23 cellular contexts compared by ENCODE assay signal in the genomic region with DNA sequence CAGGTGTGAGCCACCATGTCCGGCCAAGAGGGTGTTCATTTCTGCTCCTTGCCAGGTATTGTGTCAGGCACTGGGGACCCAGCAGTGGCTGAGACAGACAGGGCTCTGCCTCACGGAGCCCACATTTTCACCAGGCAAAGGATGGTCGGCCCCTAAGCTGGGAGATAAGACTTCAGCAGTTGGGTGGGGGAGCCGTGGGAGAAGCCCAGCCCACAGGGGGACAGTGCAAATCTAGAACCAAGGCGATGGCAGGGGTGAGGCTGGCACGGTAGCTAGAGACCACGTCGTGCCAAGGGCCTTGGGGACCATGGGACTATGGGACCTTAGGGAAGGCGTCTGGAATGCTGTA. TPM values are rescaled to one million over a fixed set of nuclear protein-coding genes. Genes with fewer than 3 reads are reported as not detected.
DNase-seq lines count a peak whose midpoint lies in the region; ATAC-seq, FAIRE-seq and TF ChIP-seq lines count a peak whose summit lies in the region.
"Had no signal": no experiment of that assay in that cellular context is flagged by ENCODE, and none has a peak within 500 bp of the region (broad histone marks: within the 10 kb centered on the region; RNA-seq: fewer than 3 reads in every experiment).

No MANE protein-coding gene starts in this region.

- dilution Hi-C loops in IMR-90 (cut with HindIII; ENCODE audit: low sequenced_read_pairs, unreplicated experiment): no loop called here

- peak overlapping the region; percentile 64 for H3K27ac Mint-ChIP-seq in mesothelial cell of epicardium

- no peak overlapping the region for H3K18ac ChIP-seq in IMR-90 (ENCODE audit: low read depth, low read length)

- H3K27ac ChIP-seq in HepG2 (ENCODE audit: extremely low read length, insufficient read depth, low read length) (no peak overlapping the region), right lobe of liver (no peak overlapping the region), IMR-90 (ENCODE audit: insufficient read depth, low read length) (no peak overlapping the region)
- H3K27ac ChIP-seq: esophagus muscularis mucosa had no signal

- 0 out of 2 replicates have a peak, but pooled peaks cover 3% of the 10 kb centered on the region for H4K20me1 ChIP-seq in HepG2 (ENCODE audit: insufficient read depth, low read length)
- H4K20me1 ChIP-seq in IMR-90 (ENCODE audit: insufficient read depth, low read length): no peaks in the 10 kb centered on the region

- H3K4me1 Mint-ChIP-seq in mesothelial cell of epicardium: peaks cover 12% of the 10 kb centered on the region

- CTCF ChIA-PET in HepG2 (lab: Yijun Ruan, JAX; ENCODE audit: low intra/inter-chr PET ratio, low total read pairs) (no interaction called here), IMR-90 (lab: Yijun Ruan, JAX) (interaction anchor here (0.6 kb wide), 1 partner anchor 28 kb away, joined by 4 read pairs; a partner anchor contains a TSS)

- TF ChIP-seq RAD21 in HepG2 (CRISPR knock-in tag; IDR thresholded peaks at IDR 0.05): no peak
- no peak for TF ChIP-seq RAD21 in IMR-90 (IDR thresholded peaks at IDR 0.05; ENCODE audit: low read length)

- 94% methylated on average over 8 of the region's 9 CpGs for WGBS in HepG2 (ENCODE audit: low lambda C conversion rate)
- 90% methylated on average over 5 of the region's 9 CpGs for WGBS in right lobe of liver (ENCODE audit: insufficient coverage, low coverage, low lambda C conversion rate, missing lambda C conversion rate)
- 62% methylated on average over 6 of the region's 9 CpGs; no CpG with 5 or more reads in 1 of the 2 experiments for WGBS in IMR-90 (ENCODE audit: extremely low coverage in 2 of 2, insufficient read length in 1 of 2), 2 experiments

- FAIRE-seq in HepG2 (lab: Jason Lieb, UNC): no peak
- FAIRE-seq: astrocyte had no signal

- peaks cover 37% of the 10 kb centered on the region for H3K4me1 ChIP-seq in HepG2 (ENCODE audit: insufficient read depth, low read length)
- H3K4me1 ChIP-seq in right lobe of liver: peaks cover 0 to 20% (median 6%) of the 10 kb centered on the region in 4 donors
- H3K4me1 ChIP-seq in IMR-90 (ENCODE audit: control insufficient read depth, insufficient read depth, low read length): no peaks in the 10 kb centered on the region

- H3K9ac ChIP-seq in HepG2 (ENCODE audit: insufficient read depth, low read depth, low read length): no peak overlapping the region
- no peak overlapping the region for H3K9ac ChIP-seq in IMR-90 (ENCODE audit: low read depth, low read length)

- no peak overlapping the region for H3K23ac ChIP-seq in IMR-90 (ENCODE audit: low read depth, low read length)

- no peak overlapping the region for H2BK20ac ChIP-seq in IMR-90 (ENCODE audit: low read depth, low read length)

- POLR2A ChIA-PET in HepG2 (lab: Yijun Ruan, JAX) (interaction anchor here (1.6 kb wide), 1 partner anchor 9 kb away, joined by 3 read pairs; no protein-coding TSS in a partner anchor), IMR-90 (lab: Charles Lee; ENCODE audit: unreplicated experiment) (no interaction called here)

- BruUV-seq in HepG2 (replicated peaks; lab: Mats Ljungman, UMichigan) (no TSS peak), IMR-90 (replicated peaks; lab: Mats Ljungman, UMichigan) (no TSS peak)

- ATAC-seq in HepG2: no peak
- no peak for ATAC-seq in right lobe of liver
- no peak for ATAC-seq in IMR-90 (ENCODE audit: low read depth)
- no peak for ATAC-seq in HG02571 (IDR thresholded peaks at IDR 0.05; ENCODE audit: unreplicated experiment)
- ATAC-seq: left cardiac atrium, right cardiac atrium had no signal

- H2BK15ac ChIP-seq in IMR-90 (ENCODE audit: low read depth, low read length): no peak overlapping the region

- H3K27me3 Mint-ChIP-seq in mesothelial cell of epicardium (ENCODE audit: low read depth): no peaks in the 10 kb centered on the region

- no peak overlapping the region for H3K4ac ChIP-seq in IMR-90 (ENCODE audit: low read depth, low read length)

- no peak overlapping the region for H4K5ac ChIP-seq in IMR-90 (ENCODE audit: low read depth, low read length)

- TF ChIP-seq CTCF in HepG2 (CRISPR knock-in tag; IDR thresholded peaks at IDR 0.05) (no peak), right lobe of liver (IDR thresholded peaks at IDR 0.05) (no peak), IMR-90 (conservative IDR thresholded peaks at IDR 0.05; ENCODE audit: low read depth, low read length) (no peak), mesothelial cell of epicardium (IDR thresholded peaks at IDR 0.05; ENCODE audit: unreplicated experiment) (no peak)

- H2BK5ac ChIP-seq in IMR-90 (ENCODE audit: low read depth, low read length, poor library complexity, severe bottlenecking): no peak overlapping the region

- H3K4me3 Mint-ChIP-seq in mesothelial cell of epicardium: no peak overlapping the region

- in situ Hi-C loops in HepG2 (cut with HindIII; ENCODE audit: extremely low pct_ligation_motif_present, low pct_unique_long_range_greater_than_20kb) (no loop called here), IMR-90 (cut with MboI; ENCODE audit: low sequenced_read_pairs) (no loop called here)

- H3K4me3 ChIP-seq in HepG2 (replicated peaks in 1 of 3; ENCODE audit: insufficient read depth in 1 of 3, low read depth in 2 of 3, low read length in 3 of 3) (no peak overlapping the region), right lobe of liver (no peak overlapping the region), IMR-90 (ENCODE audit: insufficient read depth, low read depth, low read length) (no peak overlapping the region)
- H3K4me3 ChIP-seq: esophagus muscularis mucosa had no signal

- no peak overlapping the region for H3K56ac ChIP-seq in IMR-90 (ENCODE audit: extremely low read depth, insufficient read depth, low read length)

- no peaks in the 10 kb centered on the region for H3K79me2 ChIP-seq in HepG2 (ENCODE audit: insufficient read depth, low read length)

- H3K36me3 ChIP-seq in HepG2 (replicated peaks in 1 of 2; ENCODE audit: control insufficient read depth in 1 of 2, insufficient read depth in 2 of 2, low read length in 2 of 2): peaks cover 13 to 57% of the 10 kb centered on the region in 2 experiments; a peak in 4 of 5 replicates
- H3K36me3 ChIP-seq in right lobe of liver: peaks cover 0 to 15% (median 4%) of the 10 kb centered on the region in 4 donors
- H3K36me3 ChIP-seq in IMR-90 (ENCODE audit: control insufficient read depth, insufficient read depth, low read length): no peaks in the 10 kb centered on the region
- H3K36me3 ChIP-seq: esophagus muscularis mucosa had no signal

- H2AK9ac ChIP-seq in IMR-90 (replicated peaks; ENCODE audit: low read depth, low read length, poor library complexity): no peak overlapping the region

- H3K9me3 ChIP-seq in HepG2 (ENCODE audit: low read length) (no peaks in the 10 kb centered on the region), right lobe of liver (no peaks in the 10 kb centered on the region), IMR-90 (ENCODE audit: control insufficient read depth, insufficient read depth, low read length) (no peaks in the 10 kb centered on the region)
- H3K9me3 ChIP-seq: esophagus muscularis mucosa had no signal

- no peak overlapping the region for H2AK5ac ChIP-seq in IMR-90 (ENCODE audit: low read depth, low read length)

- H3K14ac ChIP-seq in IMR-90 (replicated peaks; ENCODE audit: low read depth, low read length): no peak overlapping the region

- no peak overlapping the region for H4K8ac ChIP-seq in IMR-90 (ENCODE audit: low read depth in 2 of 2, low read length in 2 of 2)

- H3K4me2 ChIP-seq in HepG2 (ENCODE audit: low read depth, low read length): no peak overlapping the region
- H3K4me2 ChIP-seq in IMR-90 (ENCODE audit: low read depth, low read length): no peak overlapping the region

- intact Hi-C loops in HepG2 (cut with micrococcal nuclease; ENCODE audit: unreplicated experiment): no loop called here
- intact Hi-C loops in right lobe of liver (cut with DNase I): no loop called here
- intact Hi-C loops in IMR-90 (cut with micrococcal nuclease): no loop called here

- no peak for DNase-seq in HepG2 (ENCODE audit: low spot score)
- DNase-seq in right lobe of liver: no peak
- no peak for DNase-seq in IMR-90
- peak in 1 of 2 experiments; percentile 34 for DNase-seq in mesothelial cell of epicardium (ENCODE audit: low spot score in 2 of 2, unreplicated experiment in 2 of 2)
- no peak for DNase-seq in HT-29 (ENCODE audit: low spot score)
- DNase-seq in LoVo (ENCODE audit: low spot score): no peak
- DNase-seq: AML-193; cerebellar nuclear complex; effector CD8-positive, alpha-beta T cell; HCEC 1CT; left cardiac atrium; NCI-H1417 treated with DMSO at 0.1 percent for 48 hours; NCI-H2171; NCI-H774; OCI-M1; SIG-M5; T-helper 1 cell had no signal

- no peak overlapping the region for H4K91ac ChIP-seq in IMR-90 (ENCODE audit: insufficient read depth, low read depth, low read length)

- H2BK120ac ChIP-seq in IMR-90 (ENCODE audit: low read depth, low read length): no peak overlapping the region

- TF ChIP-seq EP300 in HepG2 (IDR thresholded peaks at IDR 0.05; ENCODE audit: low read depth in 2 of 2, low read length in 2 of 2) (no peak), HepG2 (CRISPR knock-in tag; IDR thresholded peaks at IDR 0.05; ENCODE audit: borderline replicate concordance) (no peak)

- H3K27me3 ChIP-seq in HepG2 (ENCODE audit: control insufficient read depth in 1 of 2, insufficient read depth in 2 of 2, low read length in 2 of 2) (no peaks in the 10 kb centered on the region), right lobe of liver (no peaks in the 10 kb centered on the region), IMR-90 (ENCODE audit: control insufficient read depth, insufficient read depth, low read length) (peaks cover 23% of the 10 kb centered on the region)

- no peaks in the 10 kb centered on the region for H3K9me3 Mint-ChIP-seq in mesothelial cell of epicardium

- H2AFZ ChIP-seq in HepG2 (ENCODE audit: low read length) (no peak overlapping the region), IMR-90 (replicated peaks; ENCODE audit: low read length, poor library complexity) (peak overlapping the region; percentile 32)

- H3K79me1 ChIP-seq in IMR-90 (ENCODE audit: low read depth in 1 of 2, low read length in 2 of 2): no peaks in the 10 kb centered on the region

- TF ChIP-seq POLR2A in HepG2 (IDR thresholded peaks at IDR 0.05; ENCODE audit: insufficient read depth in 1 of 2, low read depth in 2 of 2, low read length in 2 of 2) (no peak), right lobe of liver (IDR thresholded peaks at IDR 0.05) (no peak), IMR-90 (IDR thresholded peaks at IDR 0.05; ENCODE audit: low read depth, low read length) (no peak)

- H3K9me1 ChIP-seq in IMR-90 (ENCODE audit: insufficient read depth, low read length): no peaks in the 10 kb centered on the region

- H3K36me3 Mint-ChIP-seq in mesothelial cell of epicardium: peaks cover 21% of the 10 kb centered on the region

RNA-seq across cellular contexts. Expression of a gene that starts 8.3 kb away (rescaled TPM):
- total RNA-seq in HepG2 (2016; rRNA removed; fragmentation: Illumina TruSeq; extraction: Trizol) (14.2 and 29.2 TPM in 2 replicates), right lobe of liver (100 to 1,000 TPM in 4 of 6 experiments, 10 to 100 TPM in 2; 96.6 to 138 (median 112) TPM), IMR-90 (2012; rRNA removed) (0.18 and 0.28 TPM in 2 replicates), mesothelial cell of epicardium (48.9 to 54.7 TPM (median 51.9 TPM) in 3 replicates)
- 8.7 and 9.3 TPM in 2 replicates for total RNA-seq in HepG2 (2016; cell fraction: cytosol; rRNA removed; fragmentation: Illumina TruSeq; extraction: Trizol; ENCODE audit: low read depth)
- 15.3 and 31.4 TPM in 2 replicates for total RNA-seq in HepG2 (2016; cell fraction: insoluble cytoplasmic fraction; rRNA removed; fragmentation: Illumina TruSeq; extraction: Trizol)
- 15.2 and 21.9 TPM in 2 replicates for total RNA-seq in HepG2 (2016; cell fraction: membrane; rRNA removed; fragmentation: Illumina TruSeq; extraction: Trizol)
- 43.9 and 48.2 TPM in 2 replicates for total RNA-seq in HepG2 (2016; cell fraction: nucleus; rRNA removed; fragmentation: Illumina TruSeq; extraction: Trizol)
- polyA plus RNA-seq in HepG2 (2011; rRNA removed) (79.2 and 111 TPM in 2 replicates), IMR-90 (2012; rRNA removed) (0.44 and 0.98 TPM in 2 replicates)
- 44.4 and 71.0 TPM in 2 replicates for polyA plus RNA-seq in HepG2 (2011; cell fraction: cytosol; rRNA removed)
- polyA plus RNA-seq in HepG2 (2011; cell fraction: nucleus; rRNA removed): 93.8 and 94.9 TPM in 2 replicates
- polyA plus RNA-seq in HepG2 (2012): 67.7 and 97.6 TPM in 2 replicates
- polyA plus RNA-seq in HepG2 (2016; cell fraction: cytosol; fragmentation: Illumina TruSeq; extraction: Trizol; ENCODE audit: low read depth): 15.7 and 17.3 TPM in 2 replicates
- 25.8 and 27.8 TPM in 2 replicates for polyA plus RNA-seq in HepG2 (2016; cell fraction: insoluble cytoplasmic fraction; fragmentation: Illumina TruSeq; extraction: Trizol; ENCODE audit: low read depth)
- 21.9 and 23.9 TPM in 2 replicates for polyA plus RNA-seq in HepG2 (2016; cell fraction: membrane; fragmentation: Illumina TruSeq; extraction: Trizol; ENCODE audit: low read depth)
- polyA plus RNA-seq in HepG2 (2016; cell fraction: nucleus; fragmentation: Illumina TruSeq; extraction: Trizol; ENCODE audit: insufficient read depth, low read depth): 110 and 128 TPM in 2 replicates
- 87.8 and 296 TPM in 2 replicates for polyA minus RNA-seq in HepG2 (2011; rRNA and poly(A)+ RNA removed; ENCODE audit: low replicate concordance)
- 103 and 111 TPM in 2 replicates for polyA minus RNA-seq in HepG2 (2011; cell fraction: cytosol; rRNA and poly(A)+ RNA removed)
- 64.0 and 64.9 TPM in 2 replicates for polyA minus RNA-seq in HepG2 (2011; cell fraction: nucleus; rRNA and poly(A)+ RNA removed)
- 0.94 and 1.4 TPM in 2 replicates for polyA plus RNA-seq in IMR-90 (2012; cell fraction: cytosol; rRNA removed)
- polyA plus RNA-seq in IMR-90 (2012; cell fraction: nucleus; rRNA removed; ENCODE audit: low replicate concordance): 0.23 and 0.51 TPM in 2 replicates
- 475 and 478 TPM in 2 replicates for total RNA-seq in HT-29 (2014; rRNA removed; shearing (Covaris generic))

RNA-seq across cellular contexts. Expression of a gene that starts 11.7 kb away (rescaled TPM):
- total RNA-seq in HepG2 (2016; rRNA removed; fragmentation: Illumina TruSeq; extraction: Trizol) (44.8 and 54.9 TPM in 2 replicates), right lobe of liver (10 to 100 TPM; 65.4 to 78.5 (median 75.7) TPM), IMR-90 (2012; rRNA removed) (21.3 and 27.5 TPM in 2 replicates), mesothelial cell of epicardium (135 to 154 TPM (median 137 TPM) in 3 replicates)
- 85.6 and 90.7 TPM in 2 replicates for total RNA-seq in HepG2 (2016; cell fraction: cytosol; rRNA removed; fragmentation: Illumina TruSeq; extraction: Trizol; ENCODE audit: low read depth)
- 38.6 and 58.5 TPM in 2 replicates for total RNA-seq in HepG2 (2016; cell fraction: insoluble cytoplasmic fraction; rRNA removed; fragmentation: Illumina TruSeq; extraction: Trizol)
- 116 and 121 TPM in 2 replicates for total RNA-seq in HepG2 (2016; cell fraction: membrane; rRNA removed; fragmentation: Illumina TruSeq; extraction: Trizol)
- 31.0 and 31.5 TPM in 2 replicates for total RNA-seq in HepG2 (2016; cell fraction: nucleus; rRNA removed; fragmentation: Illumina TruSeq; extraction: Trizol)
- polyA plus RNA-seq in HepG2 (2011; rRNA removed) (94.9 and 106 TPM in 2 replicates), IMR-90 (2012; rRNA removed) (65.6 and 82.5 TPM in 2 replicates)
- 72.5 and 101 TPM in 2 replicates for polyA plus RNA-seq in HepG2 (2011; cell fraction: cytosol; rRNA removed)
- polyA plus RNA-seq in HepG2 (2011; cell fraction: nucleus; rRNA removed): 179 and 216 TPM in 2 replicates
- polyA plus RNA-seq in HepG2 (2012): 59.3 and 80.8 TPM in 2 replicates
- polyA plus RNA-seq in HepG2 (2016; cell fraction: cytosol; fragmentation: Illumina TruSeq; extraction: Trizol; ENCODE audit: low read depth): 180 and 204 TPM in 2 replicates
- polyA plus RNA-seq in HepG2 (2016; cell fraction: insoluble cytoplasmic fraction; fragmentation: Illumina TruSeq; extraction: Trizol; ENCODE audit: low read depth): 76.3 and 81.0 TPM in 2 replicates
- polyA plus RNA-seq in HepG2 (2016; cell fraction: membrane; fragmentation: Illumina TruSeq; extraction: Trizol; ENCODE audit: low read depth): 201 and 210 TPM in 2 replicates
- polyA plus RNA-seq in HepG2 (2016; cell fraction: nucleus; fragmentation: Illumina TruSeq; extraction: Trizol; ENCODE audit: insufficient read depth, low read depth): 122 and 131 TPM in 2 replicates
- polyA minus RNA-seq in HepG2 (2011; rRNA and poly(A)+ RNA removed; ENCODE audit: low replicate concordance): 64.5 and 74.9 TPM in 2 replicates
- polyA minus RNA-seq in HepG2 (2011; cell fraction: cytosol; rRNA and poly(A)+ RNA removed): 28.8 and 32.4 TPM in 2 replicates
- 29.3 and 33.5 TPM in 2 replicates for polyA minus RNA-seq in HepG2 (2011; cell fraction: nucleus; rRNA and poly(A)+ RNA removed)
- polyA plus RNA-seq in IMR-90 (2012; cell fraction: cytosol; rRNA removed): 65.8 and 106 TPM in 2 replicates
- polyA plus RNA-seq in IMR-90 (2012; cell fraction: nucleus; rRNA removed; ENCODE audit: low replicate concordance): 185 and 211 TPM in 2 replicates
- total RNA-seq in HT-29 (2014; rRNA removed; shearing (Covaris generic)): 218 and 226 TPM in 2 replicates

RNA-seq across cellular contexts. Expression of a gene that starts 25.2 kb away (rescaled TPM):
- total RNA-seq in HepG2 (2016; rRNA removed; fragmentation: Illumina TruSeq; extraction: Trizol): 25.7 and 47.6 TPM in 2 replicates
- total RNA-seq in HepG2 (2016; cell fraction: cytosol; rRNA removed; fragmentation: Illumina TruSeq; extraction: Trizol; ENCODE audit: low read depth): 25.4 and 32.6 TPM in 2 replicates
- 29.6 and 46.4 TPM in 2 replicates for total RNA-seq in HepG2 (2016; cell fraction: insoluble cytoplasmic fraction; rRNA removed; fragmentation: Illumina TruSeq; extraction: Trizol)
- 20.2 and 24.3 TPM in 2 replicates for total RNA-seq in HepG2 (2016; cell fraction: membrane; rRNA removed; fragmentation: Illumina TruSeq; extraction: Trizol)
- 34.1 and 40.9 TPM in 2 replicates for total RNA-seq in HepG2 (2016; cell fraction: nucleus; rRNA removed; fragmentation: Illumina TruSeq; extraction: Trizol)
- polyA plus RNA-seq in HepG2 (2011; rRNA removed): 36.1 and 73.0 TPM in 2 replicates
- polyA plus RNA-seq in HepG2 (2011; cell fraction: cytosol; rRNA removed): 15.0 and 69.5 TPM in 2 replicates
- 13.2 and 42.5 TPM in 2 replicates for polyA plus RNA-seq in HepG2 (2011; cell fraction: nucleus; rRNA removed)
- polyA plus RNA-seq in HepG2 (2012): 6.0 and 30.6 TPM in 2 replicates
- 29.7 and 32.2 TPM in 2 replicates for polyA plus RNA-seq in HepG2 (2016; cell fraction: cytosol; fragmentation: Illumina TruSeq; extraction: Trizol; ENCODE audit: low read depth)
- 44.0 and 52.6 TPM in 2 replicates for polyA plus RNA-seq in HepG2 (2016; cell fraction: insoluble cytoplasmic fraction; fragmentation: Illumina TruSeq; extraction: Trizol; ENCODE audit: low read depth)
- 28.8 and 30.2 TPM in 2 replicates for polyA plus RNA-seq in HepG2 (2016; cell fraction: membrane; fragmentation: Illumina TruSeq; extraction: Trizol; ENCODE audit: low read depth)
- 111 and 114 TPM in 2 replicates for polyA plus RNA-seq in HepG2 (2016; cell fraction: nucleus; fragmentation: Illumina TruSeq; extraction: Trizol; ENCODE audit: insufficient read depth, low read depth)
- polyA minus RNA-seq in HepG2 (2011; rRNA and poly(A)+ RNA removed; ENCODE audit: low replicate concordance): 150 TPM in 1 of 2 replicates, not detected in the other
- polyA minus RNA-seq in HepG2 (2011; cell fraction: cytosol; rRNA and poly(A)+ RNA removed): 10.9 and 30.2 TPM in 2 replicates
- 9.2 and 18.0 TPM in 2 replicates for polyA minus RNA-seq in HepG2 (2011; cell fraction: nucleus; rRNA and poly(A)+ RNA removed)
- 100 to 1,000 TPM in 2 of 6 experiments, 10 to 100 TPM in 3, under 1 TPM in 1; 0.86 to 146 (median 65.3) TPM for total RNA-seq in right lobe of liver
- under 0.01 TPM in 2 replicates for total RNA-seq in IMR-90 (2012; rRNA removed)
- polyA plus RNA-seq in IMR-90 (2012; rRNA removed): not detected in 2 replicates
- not detected in 2 replicates for polyA plus RNA-seq in IMR-90 (2012; cell fraction: cytosol; rRNA removed)
- polyA plus RNA-seq in IMR-90 (2012; cell fraction: nucleus; rRNA removed; ENCODE audit: low replicate concordance): 0.03 and 0.25 TPM in 2 replicates
- 1.2 to 1.6 TPM (median 1.4 TPM) in 3 replicates for total RNA-seq in mesothelial cell of epicardium
- total RNA-seq in HT-29 (2014; rRNA removed; shearing (Covaris generic)): 0.05 TPM in 1 of 2 replicates, not detected in the other
- total RNA-seq: esophagus muscularis mucosa, M059J had no signal

RNA-seq across cellular contexts. Expression of a gene that starts 28.5 kb away (rescaled TPM):
- not detected in 2 replicates for total RNA-seq in HepG2 (2016; rRNA removed; fragmentation: Illumina TruSeq; extraction: Trizol)
- total RNA-seq in HepG2 (2016; cell fraction: cytosol; rRNA removed; fragmentation: Illumina TruSeq; extraction: Trizol; ENCODE audit: low read depth): not detected in 2 replicates
- not detected in 2 replicates for total RNA-seq in HepG2 (2016; cell fraction: insoluble cytoplasmic fraction; rRNA removed; fragmentation: Illumina TruSeq; extraction: Trizol)
- total RNA-seq in HepG2 (2016; cell fraction: membrane; rRNA removed; fragmentation: Illumina TruSeq; extraction: Trizol): not detected in 2 replicates
- not detected in 2 replicates for total RNA-seq in HepG2 (2016; cell fraction: nucleus; rRNA removed; fragmentation: Illumina TruSeq; extraction: Trizol)
- polyA plus RNA-seq in HepG2 (2011; rRNA removed): not detected in 2 replicates
- polyA plus RNA-seq in HepG2 (2011; cell fraction: cytosol; rRNA removed): not detected in 2 replicates
- not detected in 2 replicates for polyA plus RNA-seq in HepG2 (2011; cell fraction: nucleus; rRNA removed)
- not detected in 2 replicates for polyA plus RNA-seq in HepG2 (2012)
- not detected in 2 replicates for polyA plus RNA-seq in HepG2 (2016; cell fraction: cytosol; fragmentation: Illumina TruSeq; extraction: Trizol; ENCODE audit: low read depth)
- polyA plus RNA-seq in HepG2 (2016; cell fraction: insoluble cytoplasmic fraction; fragmentation: Illumina TruSeq; extraction: Trizol; ENCODE audit: low read depth): not detected in 2 replicates
- not detected in 2 replicates for polyA plus RNA-seq in HepG2 (2016; cell fraction: membrane; fragmentation: Illumina TruSeq; extraction: Trizol; ENCODE audit: low read depth)
- not detected in 2 replicates for polyA plus RNA-seq in HepG2 (2016; cell fraction: nucleus; fragmentation: Illumina TruSeq; extraction: Trizol; ENCODE audit: insufficient read depth, low read depth)
- polyA minus RNA-seq in HepG2 (2011; rRNA and poly(A)+ RNA removed; ENCODE audit: low replicate concordance): not detected in 2 replicates
- polyA minus RNA-seq in HepG2 (2011; cell fraction: cytosol; rRNA and poly(A)+ RNA removed): not detected in 2 replicates
- not detected in 2 replicates for polyA minus RNA-seq in HepG2 (2011; cell fraction: nucleus; rRNA and poly(A)+ RNA removed)
- total RNA-seq in right lobe of liver: not detected
- not detected in 2 replicates for total RNA-seq in IMR-90 (2012; rRNA removed)
- polyA plus RNA-seq in IMR-90 (2012; rRNA removed): not detected in 2 replicates
- not detected in 2 replicates for polyA plus RNA-seq in IMR-90 (2012; cell fraction: cytosol; rRNA removed)
- polyA plus RNA-seq in IMR-90 (2012; cell fraction: nucleus; rRNA removed; ENCODE audit: low replicate concordance): not detected in 2 replicates
- not detected in 3 replicates for total RNA-seq in mesothelial cell of epicardium
- total RNA-seq in HT-29 (2014; rRNA removed; shearing (Covaris generic)): not detected in 2 replicates
- total RNA-seq: astrocyte, esophagus muscularis mucosa, left cardiac atrium, M059J, right cardiac atrium had no signal
- polyA plus RNA-seq: right cardiac atrium had no signal

RNA-seq across cellular contexts. Expression of a gene that starts 34.9 kb away (rescaled TPM):
- 0.80 and 1.3 TPM in 2 replicates for total RNA-seq in HepG2 (2016; rRNA removed; fragmentation: Illumina TruSeq; extraction: Trizol)
- 0.26 and 0.71 TPM in 2 replicates for total RNA-seq in HepG2 (2016; cell fraction: cytosol; rRNA removed; fragmentation: Illumina TruSeq; extraction: Trizol; ENCODE audit: low read depth)
- 0.56 and 0.87 TPM in 2 replicates for total RNA-seq in HepG2 (2016; cell fraction: insoluble cytoplasmic fraction; rRNA removed; fragmentation: Illumina TruSeq; extraction: Trizol)
- 0.59 and 1.5 TPM in 2 replicates for total RNA-seq in HepG2 (2016; cell fraction: membrane; rRNA removed; fragmentation: Illumina TruSeq; extraction: Trizol)
- total RNA-seq in HepG2 (2016; cell fraction: nucleus; rRNA removed; fragmentation: Illumina TruSeq; extraction: Trizol): 1.6 and 2.6 TPM in 2 replicates
- 0.17 and 0.20 TPM in 2 replicates for polyA plus RNA-seq in HepG2 (2011; rRNA removed)
- polyA plus RNA-seq in HepG2 (2011; cell fraction: cytosol; rRNA removed): 0.13 and 0.27 TPM in 2 replicates
- polyA plus RNA-seq in HepG2 (2011; cell fraction: nucleus; rRNA removed): 0.40 and 0.93 TPM in 2 replicates
- not detected in 2 replicates for polyA plus RNA-seq in HepG2 (2012)
- polyA plus RNA-seq in HepG2 (2016; cell fraction: cytosol; fragmentation: Illumina TruSeq; extraction: Trizol; ENCODE audit: low read depth): 0.70 TPM in 2 replicates
- polyA plus RNA-seq in HepG2 (2016; cell fraction: insoluble cytoplasmic fraction; fragmentation: Illumina TruSeq; extraction: Trizol; ENCODE audit: low read depth): 0.38 and 1.3 TPM in 2 replicates
- 0.24 and 0.97 TPM in 2 replicates for polyA plus RNA-seq in HepG2 (2016; cell fraction: membrane; fragmentation: Illumina TruSeq; extraction: Trizol; ENCODE audit: low read depth)
- 0.82 and 1.5 TPM in 2 replicates for polyA plus RNA-seq in HepG2 (2016; cell fraction: nucleus; fragmentation: Illumina TruSeq; extraction: Trizol; ENCODE audit: insufficient read depth, low read depth)
- not detected in 2 replicates for polyA minus RNA-seq in HepG2 (2011; rRNA and poly(A)+ RNA removed; ENCODE audit: low replicate concordance)
- polyA minus RNA-seq in HepG2 (2011; cell fraction: cytosol; rRNA and poly(A)+ RNA removed): not detected in 2 replicates
- polyA minus RNA-seq in HepG2 (2011; cell fraction: nucleus; rRNA and poly(A)+ RNA removed): 0.64 and 0.75 TPM in 2 replicates
- total RNA-seq in right lobe of liver: under 1 TPM in 1 of 6 experiments, not detected in 5; 0.40 TPM
- total RNA-seq in IMR-90 (2012; rRNA removed): not detected in 2 replicates
- polyA plus RNA-seq in IMR-90 (2012; rRNA removed): not detected in 2 replicates
- polyA plus RNA-seq in IMR-90 (2012; cell fraction: cytosol; rRNA removed): not detected in 2 replicates
- not detected in 2 replicates for polyA plus RNA-seq in IMR-90 (2012; cell fraction: nucleus; rRNA removed; ENCODE audit: low replicate concordance)
- total RNA-seq in mesothelial cell of epicardium: 19.2 to 26.1 TPM (median 22.7 TPM) in 3 replicates
- not detected in 2 replicates for total RNA-seq in HT-29 (2014; rRNA removed; shearing (Covaris generic))
- total RNA-seq: astrocyte, left cardiac atrium, M059J, mononuclear cell, right cardiac atrium had no signal
